ENCODE assay signal across 9 cellular contexts in the genomic region with DNA sequence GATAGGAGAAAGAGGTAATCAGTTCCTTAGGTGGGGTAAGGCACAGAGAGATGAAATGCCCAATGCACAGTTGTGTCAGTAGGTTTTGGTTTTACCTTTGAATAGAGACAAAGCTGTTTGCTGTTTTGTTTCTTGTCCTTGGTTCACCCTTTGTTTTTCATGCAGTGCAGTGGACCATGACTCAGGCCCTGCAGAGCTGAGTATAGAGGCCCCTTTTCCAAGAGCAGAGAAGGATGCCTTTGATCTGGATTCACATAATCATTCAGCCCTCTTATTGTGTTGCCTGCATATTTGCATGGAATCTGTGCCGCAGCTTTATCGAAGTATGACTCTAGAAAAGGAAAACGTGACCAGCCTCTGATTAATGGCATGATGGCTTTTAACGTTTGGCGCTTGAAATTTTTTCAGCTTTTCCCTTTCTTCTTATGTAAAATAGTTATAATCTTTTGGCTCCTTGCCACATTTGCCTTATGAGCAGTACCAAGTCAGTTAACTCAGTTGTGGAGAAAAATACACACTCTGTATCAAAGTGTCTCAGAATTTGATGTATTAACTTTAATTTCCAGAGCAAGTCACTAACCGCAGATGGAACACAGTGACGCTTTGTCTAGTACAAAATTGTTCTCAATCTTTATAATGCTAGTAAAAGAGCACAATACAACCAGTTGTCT.
DNase-seq lines count a peak whose midpoint lies in the region; ATAC-seq and TF ChIP-seq lines count a peak whose summit lies in the region.
"Had no signal": no experiment of that assay in that cellular context is flagged by ENCODE, and none has a peak within 500 bp of the region (broad histone marks: within the 10 kb centered on the region; RNA-seq: fewer than 3 reads in every experiment).

No MANE protein-coding gene starts in this region.

- 52 to 53% methylated on average over 7 of the region's 7 CpGs for WGBS in thyroid gland, 2 donors

- CTCF ChIA-PET in CD4-positive, alpha-beta memory T cell (lab: Charles Lee; ENCODE audit: partially characterized antibody) = no interaction called here

- H3K4me3 Mint-ChIP-seq in CD4-positive, alpha-beta memory T cell = no peak overlapping the region
- H3K4me3 Mint-ChIP-seq: central memory CD8-positive, alpha-beta T cell had no signal

- H3K4me1 ChIP-seq in thyroid gland = peaks cover 12 to 14% of the 10 kb centered on the region in 2 donors
- peaks cover 7% of the 10 kb centered on the region for H3K4me1 ChIP-seq in CD4-positive, alpha-beta memory T cell (ENCODE audit: insufficient read depth, low read length)

- intact Hi-C loops in thyroid gland (cut with DNase I) = no loop called here
- intact Hi-C loops in CD4-positive, alpha-beta memory T cell (cut with micrococcal nuclease) = no loop called here

- TF ChIP-seq POLR2A in thyroid gland (IDR thresholded peaks at IDR 0.05) = no peak

- H3K27ac Mint-ChIP-seq in CD4-positive, alpha-beta memory T cell = peak overlapping the region in 2 of 7 donors; percentile 46 to 50

- no peaks in the 10 kb centered on the region for H3K27me3 Mint-ChIP-seq in CD4-positive, alpha-beta memory T cell
- H3K27me3 Mint-ChIP-seq: central memory CD8-positive, alpha-beta T cell had no signal

- peaks cover 20 to 22% of the 10 kb centered on the region in 2 donors for H3K36me3 Mint-ChIP-seq in CD4-positive, alpha-beta memory T cell

- H3K9me3 Mint-ChIP-seq in CD4-positive, alpha-beta memory T cell = peaks cover 0 to under 1% (median 0%) of the 10 kb centered on the region in 8 donors
- H3K9me3 Mint-ChIP-seq: central memory CD8-positive, alpha-beta T cell had no signal

- POLR2A ChIA-PET in CD4-positive, alpha-beta memory T cell (lab: Charles Lee; ENCODE audit: partially characterized antibody) = no interaction called here

- H3K9me3 ChIP-seq in thyroid gland = no peaks in the 10 kb centered on the region
- no peaks in the 10 kb centered on the region for H3K9me3 ChIP-seq in CD4-positive, alpha-beta memory T cell (ENCODE audit: control insufficient read depth in 1 of 2, low read length in 2 of 2)

- peaks cover 11 to 32% (median 17%) of the 10 kb centered on the region in 4 donors for H3K4me1 Mint-ChIP-seq in CD4-positive, alpha-beta memory T cell

- DNase-seq in COLO829 (ENCODE audit: low spot score) (peak; percentile 76), NCI-H2107 (lab: John Stamatoyannopoulos, UW) (peak; percentile 23), fibroblast of pulmonary artery (ENCODE audit: low read depth) (peak; percentile 78), thyroid gland (peak; percentile 10 to 15)
- DNase-seq in activated CD8-positive, alpha-beta memory T cell treated with anti-CD3 and anti-CD28 coated beads for 24 hours = no peak
- no peak for DNase-seq in CD4-positive, alpha-beta memory T cell

- no peak overlapping the region for H3K4me3 ChIP-seq in fibroblast of pulmonary artery (replicated peaks; ENCODE audit: low read depth, low read length)
- H3K4me3 ChIP-seq in thyroid gland (replicated peaks in 1 of 3) = no peak overlapping the region
- H3K4me3 ChIP-seq in CD4-positive, alpha-beta memory T cell (ENCODE audit: low read length in 2 of 2) = no peak overlapping the region

- H3K36me3 ChIP-seq in thyroid gland = no peaks in the 10 kb centered on the region
- H3K36me3 ChIP-seq in CD4-positive, alpha-beta memory T cell (ENCODE audit: insufficient read depth, low read length) = no peaks in the 10 kb centered on the region

- TF ChIP-seq CTCF in fibroblast of pulmonary artery (IDR thresholded peaks at IDR 0.05; ENCODE audit: low read length, missing control alignments) (no peak), thyroid gland (IDR thresholded peaks at IDR 0.05) (no peak)

- no peaks in the 10 kb centered on the region for H3K27me3 ChIP-seq in thyroid gland
- H3K27me3 ChIP-seq in CD4-positive, alpha-beta memory T cell (ENCODE audit: insufficient read depth, low read length) = no peaks in the 10 kb centered on the region

- peak; percentile 73 for ATAC-seq in GM21360 (IDR thresholded peaks at IDR 0.05; ENCODE audit: unreplicated experiment)
- no peak for ATAC-seq in GM21825 (IDR thresholded peaks at IDR 0.05; ENCODE audit: unreplicated experiment)

- no peak overlapping the region for H3K27ac ChIP-seq in thyroid gland
- no peak overlapping the region for H3K27ac ChIP-seq in CD4-positive, alpha-beta memory T cell (ENCODE audit: low read depth, low read length)

Comparison
In these comparisons a context has a peak if more than half of its experiments do, and no peak if none do; other contexts are left out.
1. DNase-seq: peak in COLO829 (single experiment), NCI-H2107 (single experiment), fibroblast of pulmonary artery (single experiment) and thyroid gland (2 of 2); none in activated CD8-positive, alpha-beta memory T cell treated with anti-CD3 and anti-CD28 coated beads for 24 hours (single experiment) and CD4-positive, alpha-beta memory T cell (0 of 5).